12 cellular contexts compared by ENCODE assay signal in genomic region chr17:13634001-13634400, GRCh38.
DNase-seq lines count a peak whose midpoint lies in the region; ATAC-seq lines count a peak whose summit lies in the region.
"Had no signal": no experiment of that assay in that cellular context is flagged by ENCODE, and none has a peak within 500 bp of the region (broad histone marks: within the 10 kb centered on the region; RNA-seq: fewer than 3 reads in every experiment).

No MANE protein-coding gene starts in this region.

- ATAC-seq in HG03442 (IDR thresholded peaks at IDR 0.05; ENCODE audit: unreplicated experiment): no peak
- ATAC-seq: CD8-positive, alpha-beta T cell had no signal

- DNase-seq in GM03348 (ENCODE audit: low spot score) (peak; percentile 11), amniotic epithelial cell (ENCODE audit: low read depth) (peak; percentile 55), iris pigment epithelial cell (ENCODE audit: low read depth) (peak; percentile 54), medulla oblongata (ENCODE audit: extremely low spot score) (no peak), NCI-H2107 (lab: John Stamatoyannopoulos, UW) (no peak)
- DNase-seq in activated naive CD4-positive, alpha-beta T cell treated with Interleukin-2 at 50 U/mL for 16 hours: no peak
- DNase-seq: 8988T; Calu3; CD8-positive, alpha-beta T cell; DMS79 treated with DMSO at 0.1 percent for 48 hours; GM23248 had no signal

Comparison
In these comparisons a context has a peak if more than half of its experiments do, and no peak if none do; other contexts are left out.
1. DNase-seq: peak in GM03348 (single experiment), amniotic epithelial cell (single experiment) and iris pigment epithelial cell (single experiment); none in activated naive CD4-positive, alpha-beta T cell treated with Interleukin-2 at 50 U/mL for 16 hours (single experiment), medulla oblongata (single experiment) and NCI-H2107 (single experiment).